1 cellular context compared by ENCODE assay signal in genomic region chr16:89613101-89613953, GRCh38.
TF ChIP-seq lines count a peak whose summit lies in the region.

TSS of gene DPEP1 (plus strand) at chr16:89613642. CDS start at chr16:89630411, 16,769 bp downstream.

TF ChIP-seq in WTC11, 78 proteins besides CTCF, POLR2A, EP300 and RAD21 (continued from another document):
- peak; percentile 33; the same call in 1 of the 2 replicates for TF ChIP-seq ETV6 (CRISPR knock-in tag; IDR thresholded peaks at IDR 0.05)
- peak; percentile 73 for TF ChIP-seq ZNF263 (CRISPR knock-in tag; IDR thresholded peaks at IDR 0.05; ENCODE audit: low read depth)
- TF ChIP-seq MAX (CRISPR knock-in tag; IDR thresholded peaks at IDR 0.05), result 0 out of 2 replicates have a peak, but pooled peaks have one; percentile 30
- TF ChIP-seq CREB1 (CRISPR knock-in tag; IDR thresholded peaks at IDR 0.05), result no peak
